In genomic region chr2:147806846-147807245, GRCh38 we compare ENCODE assay signal across 19 cellular contexts.
"Had no signal": no experiment of that assay in that cellular context is flagged by ENCODE, and none has a peak within 500 bp of the region (broad histone marks: within the 10 kb centered on the region; RNA-seq: fewer than 3 reads in every experiment).

No MANE protein-coding gene starts in this region.

- H3K4me3 ChIP-seq: body of pancreas, coronary artery, lung, mucosa of descending colon, stomach, uterus had no signal

- H3K36me3 ChIP-seq: stomach, uterus had no signal

- H3K4me1 ChIP-seq: body of pancreas, stomach, uterus had no signal

- ATAC-seq: activated T-helper 17 cell treated with anti-CD3 and anti-CD28 coated beads, Interleukin-2, amount 50 U/mL, for 72 hours; body of pancreas; left cardiac atrium; mucosa of descending colon; T-helper 17 cell had no signal

- H3K27me3 Mint-ChIP-seq: T-helper 17 cell had no signal

- H3K27ac Mint-ChIP-seq: activated naive CD4-positive, alpha-beta T cell treated with anti-CD3 and anti-CD28 coated beads, Interleukin-2, amount 10 ng/mL, durations not matched to agents 7 days and 5 days; activated T-helper 17 cell treated with anti-CD3 and anti-CD28 coated beads, Interleukin-2, amount 50 U/mL, for 72 hours; natural killer cell treated with Interleukin-12 subunit alpha and Interleukin-12 subunit beta and Interleukin-15 and Interleukin-18, amount 100 ng/mL, for 72 hours; T-helper 17 cell had no signal

- H3K27ac ChIP-seq: body of pancreas, coronary artery, stomach, uterus had no signal

- H3K36me3 Mint-ChIP-seq: activated naive CD4-positive, alpha-beta T cell treated with anti-CD3 and anti-CD28 coated beads, Interleukin-2, amount 10 ng/mL, durations not matched to agents 7 days and 5 days; natural killer cell treated with Interleukin-12 subunit alpha and Interleukin-12 subunit beta and Interleukin-15 and Interleukin-18, amount 100 ng/mL, for 72 hours had no signal

- DNase-seq: activated CD4-positive, alpha-beta T cell treated with anti-CD3 and anti-CD28 coated beads, Interleukin-2, amount 50 U/mL, for 1 hour; activated CD4-positive, CD25-positive, alpha-beta regulatory T cell; activated naive CD4-positive, alpha-beta T cell treated with anti-CD3 and anti-CD28 coated beads, Interleukin-2, amount 10 ng/mL, durations not matched to agents 7 days and 5 days; activated T-cell treated with anti-CD3 and anti-CD28 coated beads for 4 hours; body of pancreas; central memory CD4-positive, alpha-beta T cell; effector CD8-positive, alpha-beta T cell; hypothalamus; left cardiac atrium; mucosa of descending colon; stimulated activated CD4-positive, alpha-beta T cell treated with anti-CD3 and anti-CD28 coated beads, Interleukin-15, amount 100 ng/mL, for 24 hours; stimulated activated CD4-positive, alpha-beta T cell treated with anti-CD3 and anti-CD28 coated beads, Interleukin-4, amount 100 ng/mL, for 24 hours; stomach; T-helper 17 cell; uterus had no signal

- H3K9me3 ChIP-seq: body of pancreas, mucosa of descending colon, stomach, uterus had no signal

- H3K4me3 Mint-ChIP-seq: activated naive CD4-positive, alpha-beta T cell treated with anti-CD3 and anti-CD28 coated beads, Interleukin-2, amount 10 ng/mL, durations not matched to agents 7 days and 5 days; activated T-helper 17 cell treated with anti-CD3 and anti-CD28 coated beads, Interleukin-2, amount 50 U/mL, for 72 hours; natural killer cell treated with Interleukin-12 subunit alpha and Interleukin-12 subunit beta and Interleukin-15 and Interleukin-18, amount 100 ng/mL, for 72 hours; T-helper 17 cell had no signal

- H3K4me1 Mint-ChIP-seq: activated T-helper 17 cell treated with anti-CD3 and anti-CD28 coated beads, Interleukin-2, amount 50 U/mL, for 72 hours; T-helper 17 cell had no signal

- H3K9me3 Mint-ChIP-seq: activated naive CD4-positive, alpha-beta T cell treated with anti-CD3 and anti-CD28 coated beads, Interleukin-2, amount 10 ng/mL, durations not matched to agents 7 days and 5 days; activated T-helper 17 cell treated with anti-CD3 and anti-CD28 coated beads, Interleukin-2, amount 50 U/mL, for 72 hours; natural killer cell treated with Interleukin-12 subunit alpha and Interleukin-12 subunit beta and Interleukin-15 and Interleukin-18, amount 100 ng/mL, for 72 hours had no signal

- H3K27me3 ChIP-seq: body of pancreas, stomach, uterus had no signal
